In the genomic region with DNA sequence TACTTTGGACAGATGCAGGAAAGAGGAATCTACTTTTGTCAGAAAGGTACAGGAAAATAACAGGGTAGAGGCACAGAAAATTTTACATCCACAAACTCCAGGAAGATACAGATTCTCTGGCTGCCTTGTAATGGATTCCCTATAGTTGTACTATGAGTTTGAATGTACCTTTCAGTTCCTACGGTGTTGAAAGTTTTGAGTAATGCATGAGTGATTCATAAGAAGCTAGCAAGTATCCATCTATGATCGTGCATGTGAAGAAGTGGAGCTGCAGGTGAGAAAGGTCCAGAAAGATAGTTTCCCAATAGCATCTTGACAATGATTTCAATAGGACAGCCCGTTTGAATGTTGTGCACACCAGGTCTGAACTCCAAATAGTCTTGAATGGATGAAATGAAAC, we compare ENCODE assay signal across 24 cellular contexts.
DNase-seq lines count a peak whose midpoint lies in the region; ATAC-seq, FAIRE-seq and TF ChIP-seq lines count a peak whose summit lies in the region.
"Had no signal": no experiment of that assay in that cellular context is flagged by ENCODE, and none has a peak within 500 bp of the region (broad histone marks: within the 10 kb centered on the region; RNA-seq: fewer than 3 reads in every experiment).

No MANE protein-coding gene starts in this region.

- peaks cover 50% of the 10 kb centered on the region for H3K27me3 Mint-ChIP-seq in MCF 10A (ENCODE audit: insufficient read depth, unreplicated experiment)
- H3K27me3 Mint-ChIP-seq: CD4-positive, alpha-beta T cell; CD8-positive, alpha-beta memory T cell had no signal

- H3K9me3 ChIP-seq in mammary epithelial cell (replicated peaks; ENCODE audit: insufficient read depth, low read length) (no peaks in the 10 kb centered on the region), keratinocyte (ENCODE audit: control insufficient read depth, low read depth, low read length) (no peaks in the 10 kb centered on the region)
- H3K9me3 ChIP-seq: BE2C; BLaER1 treated with 17β-estradiol and CSF1 and Interleukin-3, amounts not matched to agents 10 nM and 100 nM; HAP-1 had no signal

- intact Hi-C loops in MCF 10A (cut with micrococcal nuclease) (no loop called here), mammary epithelial cell (cut with micrococcal nuclease) (no loop called here)

- no peak for ATAC-seq in GM19023 (IDR thresholded peaks at IDR 0.05; ENCODE audit: unreplicated experiment)

- H3K9ac ChIP-seq in mammary epithelial cell (ENCODE audit: insufficient read depth, low read length) (no peak overlapping the region), keratinocyte (ENCODE audit: control insufficient read depth, extremely low read depth, insufficient read depth, low read length) (no peak overlapping the region)
- H3K9ac ChIP-seq: BLaER1 treated with 17β-estradiol and CSF1 and Interleukin-3, amounts not matched to agents 10 nM and 100 nM had no signal

- no peaks in the 10 kb centered on the region for H3K27me3 ChIP-seq in mammary epithelial cell (ENCODE audit: insufficient read depth, low read length)
- no peaks in the 10 kb centered on the region for H3K27me3 ChIP-seq in bronchial epithelial cell (ENCODE audit: control insufficient read depth, insufficient read depth, low read length)
- no peaks in the 10 kb centered on the region for H3K27me3 ChIP-seq in keratinocyte (ENCODE audit: control insufficient read depth, extremely low read depth, insufficient read depth, low read length)
- H3K27me3 ChIP-seq: BE2C; BLaER1 treated with 17β-estradiol and CSF1 and Interleukin-3, amounts not matched to agents 10 nM and 100 nM had no signal

- TF ChIP-seq CTCF in MCF 10A (IDR thresholded peaks at IDR 0.05; ENCODE audit: unreplicated experiment): no peak
- no peak for TF ChIP-seq CTCF in mammary epithelial cell (conservative IDR thresholded peaks at IDR 0.05 in 1 of 2, IDR thresholded peaks at IDR 0.05 in 1 of 2; ENCODE audit: extremely low read depth in 1 of 2, insufficient read depth in 1 of 2, low read depth in 1 of 2, low read length in 2 of 2)
- no peak for TF ChIP-seq CTCF in bronchial epithelial cell (IDR thresholded peaks at IDR 0.05; ENCODE audit: insufficient read depth, low read length, severe bottlenecking)
- TF ChIP-seq CTCF in keratinocyte (optimal IDR thresholded peaks at IDR 0.05 in 1 of 3, IDR thresholded peaks at IDR 0.05 in 1 of 3, conservative IDR thresholded peaks at IDR 0.05 in 1 of 3; ENCODE audit: extremely low read depth in 1 of 3, insufficient read depth in 2 of 3, low read length in 3 of 3): no peak

- H4K20me1 ChIP-seq in mammary epithelial cell (ENCODE audit: insufficient read depth, low read length) (no peaks in the 10 kb centered on the region), keratinocyte (ENCODE audit: control insufficient read depth, extremely low read depth, insufficient read depth, low read length) (no peaks in the 10 kb centered on the region)
- H4K20me1 ChIP-seq: BLaER1 treated with 17β-estradiol and CSF1 and Interleukin-3, amounts not matched to agents 10 nM and 100 nM had no signal

- WGBS in mammary epithelial cell (ENCODE audit: low coverage, missing lambda C conversion rate): 43% methylated on average over 3 of the region's 3 CpGs

- H3K27ac ChIP-seq in mammary epithelial cell (ENCODE audit: insufficient read depth, low read depth, low read length) (no peak overlapping the region), keratinocyte (ENCODE audit: control insufficient read depth, insufficient read depth, low read length) (no peak overlapping the region)
- H3K27ac ChIP-seq: 22Rv1; BLaER1 treated with 17β-estradiol and CSF1 and Interleukin-3, amounts not matched to agents 10 nM and 100 nM had no signal

- H3K27ac Mint-ChIP-seq in MCF 10A (ENCODE audit: low read depth, unreplicated experiment): no peak overlapping the region
- H3K27ac Mint-ChIP-seq: CD14-positive monocyte; CD4-positive, alpha-beta T cell; CD8-positive, alpha-beta memory T cell; HFFc6 had no signal

- no peaks in the 10 kb centered on the region for H3K4me1 ChIP-seq in mammary epithelial cell (ENCODE audit: insufficient read depth, low read length)
- peaks cover 8% of the 10 kb centered on the region for H3K4me1 ChIP-seq in keratinocyte (ENCODE audit: control insufficient read depth, extremely low read depth, insufficient read depth, low read length)
- H3K4me1 ChIP-seq: BE2C; BLaER1 treated with 17β-estradiol and CSF1 and Interleukin-3, amounts not matched to agents 10 nM and 100 nM; HAP-1 had no signal

- no peaks in the 10 kb centered on the region for H3K36me3 ChIP-seq in mammary epithelial cell (ENCODE audit: insufficient read depth, low read length)
- no peaks in the 10 kb centered on the region for H3K36me3 ChIP-seq in bronchial epithelial cell (ENCODE audit: control insufficient read depth, insufficient read depth, low read length)
- no peaks in the 10 kb centered on the region for H3K36me3 ChIP-seq in keratinocyte (ENCODE audit: control insufficient read depth in 2 of 2, extremely low read depth in 1 of 2, insufficient read depth in 2 of 2, low read length in 2 of 2)
- H3K36me3 ChIP-seq: BE2C; BLaER1 treated with 17β-estradiol and CSF1 and Interleukin-3, amounts not matched to agents 10 nM and 100 nM; HAP-1 had no signal

- H3K36me3 Mint-ChIP-seq in MCF 10A (ENCODE audit: insufficient read depth, unreplicated experiment): no peaks in the 10 kb centered on the region
- H3K36me3 Mint-ChIP-seq: CD14-positive monocyte; CD8-positive, alpha-beta memory T cell had no signal

- in situ Hi-C loops in mammary epithelial cell (cut with MboI; ENCODE audit: low sequenced_read_pairs in 2 of 2): no loop called here

- no peaks in the 10 kb centered on the region for H3K9me1 ChIP-seq in keratinocyte (ENCODE audit: control insufficient read depth, extremely low read depth, insufficient read depth, low read length)

- BruUV-seq in MCF 10A (replicated peaks; lab: Mats Ljungman, UMichigan): no TSS peak
- BruUV-seq in mammary epithelial cell (replicated peaks; lab: Mats Ljungman, UMichigan): no TSS peak

- H3K4me3 Mint-ChIP-seq in MCF 10A (ENCODE audit: unreplicated experiment): no peak overlapping the region
- H3K4me3 Mint-ChIP-seq: CD14-positive monocyte; CD4-positive, alpha-beta T cell; CD8-positive, alpha-beta memory T cell; HFFc6 had no signal

- CTCF ChIA-PET in MCF 10A (lab: Yijun Ruan, JAX) (no interaction called here), mammary epithelial cell (lab: Charles Lee; ENCODE audit: low non-redundant PET) (no interaction called here)

- no peaks in the 10 kb centered on the region for H3K9me3 Mint-ChIP-seq in MCF 10A (ENCODE audit: unreplicated experiment)

- no peak overlapping the region for H2AFZ ChIP-seq in mammary epithelial cell (ENCODE audit: low read depth, low read length)
- H2AFZ ChIP-seq in keratinocyte (ENCODE audit: control insufficient read depth, low read length): no peak overlapping the region

- dilution Hi-C loops in mammary epithelial cell (cut with HindIII; ENCODE audit: low sequenced_read_pairs) (no loop called here), keratinocyte (cut with MboI; ENCODE audit: extremely low pct_ligation_motif_present, low sequenced_read_pairs) (no loop called here)

- H3K79me2 ChIP-seq in mammary epithelial cell (ENCODE audit: insufficient read depth, low read length) (no peaks in the 10 kb centered on the region), keratinocyte (ENCODE audit: control insufficient read depth, insufficient read depth, low read length) (no peaks in the 10 kb centered on the region)

- DNase-seq in MCF 10A (ENCODE audit: unreplicated experiment) (peak; percentile 8), mammary epithelial cell (no peak), bronchial epithelial cell (ENCODE audit: low read depth) (peak; percentile 8), keratinocyte (ENCODE audit: low read depth, low spot score) (no peak), dedifferentiated amniotic fluid mesenchymal stem cell (ENCODE audit: extremely low spot score) (no peak)
- DNase-seq: ACHN; AML-193; BE2C; CD4-positive, alpha-beta T cell; CD8-positive, alpha-beta memory T cell; DMS53; DMS79 treated with DMSO at 0.1 percent for 48 hours; GF-D8; GOT3; HFFc6 had no signal

- FAIRE-seq in bronchial epithelial cell (lab: Jason Lieb, UNC) (no peak), keratinocyte (lab: Jason Lieb, UNC) (peak; percentile 44)
- FAIRE-seq: A204.1, GM12891, GM18507, H54 had no signal

- no peak overlapping the region for H3K4me2 ChIP-seq in mammary epithelial cell (ENCODE audit: insufficient read depth, low read depth, low read length)
- H3K4me2 ChIP-seq in keratinocyte (ENCODE audit: control insufficient read depth, extremely low read depth, insufficient read depth, low read depth, low read length): no peak overlapping the region
- H3K4me2 ChIP-seq: BLaER1 treated with 17β-estradiol and CSF1 and Interleukin-3, amounts not matched to agents 10 nM and 100 nM had no signal

- POLR2A ChIA-PET in MCF 10A (lab: Yijun Ruan, JAX): interaction anchor here (0.5 kb wide), 1 partner anchor 34 kb away, joined by 3 read pairs; no protein-coding TSS in a partner anchor

- no peaks in the 10 kb centered on the region for H3K4me1 Mint-ChIP-seq in MCF 10A (ENCODE audit: insufficient read depth, unreplicated experiment)
- H3K4me1 Mint-ChIP-seq: CD14-positive monocyte; CD8-positive, alpha-beta memory T cell had no signal

- H3K4me3 ChIP-seq in mammary epithelial cell (replicated peaks in 1 of 3; ENCODE audit: insufficient read depth in 1 of 3, low read depth in 2 of 3, low read length in 3 of 3) (no peak overlapping the region), bronchial epithelial cell (ENCODE audit: low read depth, low read length) (no peak overlapping the region), keratinocyte (ENCODE audit: control insufficient read depth in 2 of 3, extremely low read depth in 1 of 3, insufficient read depth in 2 of 3, low read depth in 1 of 3, low read length in 3 of 3) (no peak overlapping the region)
- H3K4me3 ChIP-seq: BLaER1 treated with 17β-estradiol and CSF1 and Interleukin-3, amounts not matched to agents 10 nM and 100 nM; HAP-1 had no signal

Comparison
In these comparisons a context has a peak if more than half of its experiments do, and no peak if none do; other contexts are left out.
1. DNase-seq: peak in MCF 10A (single experiment) and bronchial epithelial cell (single experiment); none in mammary epithelial cell (single experiment), keratinocyte (single experiment) and dedifferentiated amniotic fluid mesenchymal stem cell (single experiment).